ENCODE assay signal across 8 cellular contexts in the genomic region with DNA sequence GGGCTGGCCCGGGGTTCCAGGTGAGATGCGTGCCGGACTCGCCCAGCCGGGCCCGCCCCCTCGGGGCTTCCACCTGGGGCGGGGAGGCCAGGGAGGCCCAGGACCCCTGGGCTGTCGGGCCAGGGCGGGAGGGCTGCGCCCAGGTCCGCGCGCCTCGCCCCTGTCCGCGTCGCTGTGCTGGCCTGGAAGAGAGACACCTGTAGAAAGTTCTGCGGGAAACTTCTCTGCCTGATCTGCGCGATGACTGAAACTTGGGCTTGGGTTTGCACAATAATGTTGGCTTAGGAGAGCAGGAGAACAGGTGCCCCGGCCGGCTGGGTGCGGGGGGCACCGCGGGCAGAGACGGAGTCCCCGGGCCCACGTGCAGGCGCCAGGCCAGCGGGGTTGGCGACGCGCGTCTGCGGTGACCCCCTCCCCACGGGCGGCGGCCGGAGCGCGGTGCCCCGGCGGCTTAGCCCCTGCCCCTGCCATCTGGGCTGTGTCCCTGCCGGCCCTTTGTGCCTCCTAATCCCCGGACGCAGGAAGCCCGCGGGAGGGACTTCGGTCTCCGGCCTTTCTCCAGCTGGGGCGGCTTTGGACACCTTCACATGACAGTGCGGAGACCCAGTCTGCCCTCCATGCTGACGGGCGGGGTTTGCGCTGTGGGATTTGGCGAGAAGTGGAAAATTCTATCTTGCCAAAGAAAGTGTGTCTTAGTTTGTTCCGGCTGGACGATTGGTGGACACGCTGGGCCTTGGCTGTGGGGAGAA. TPM values are rescaled to one million over a fixed set of nuclear protein-coding genes. Genes with fewer than 3 reads are reported as not detected.
A peak's percentile ranks its signal among the peaks of the same experiment; 100 is the strongest.
DNase-seq lines count a peak whose midpoint lies in the region; ATAC-seq, FAIRE-seq and TF ChIP-seq lines count a peak whose summit lies in the region.

No MANE protein-coding gene starts in this region.

- peak overlapping the region; percentile 56; the same call in 1 of the 2 replicates for H3K9ac ChIP-seq in GM12878 (ENCODE audit: control insufficient read depth, insufficient read depth, low read length)

- H3K27ac ChIP-seq in GM12878 (ENCODE audit: control insufficient read depth, insufficient read depth) (no peak overlapping the region), lower lobe of right lung (peak overlapping the region; percentile 84), vagina (peak overlapping the region; percentile 51)

- H2AFZ ChIP-seq in GM12878 (ENCODE audit: control insufficient read depth, low read depth, low read length) = peak overlapping the region; percentile 22

- no peak for TF ChIP-seq EP300 in GM12878 (IDR thresholded peaks at IDR 0.05; ENCODE audit: borderline replicate concordance in 1 of 2, control insufficient read depth in 1 of 2, low read depth in 2 of 2, low read length in 2 of 2)

- 6% methylated on average over 59 of the region's 60 CpGs for WGBS in GM12878 (ENCODE audit: insufficient coverage, insufficient replicate concordance, low lambda C conversion rate, missing lambda C conversion rate)

- no peaks in the 10 kb centered on the region for H3K9me3 ChIP-seq in GM12878 (replicated peaks; ENCODE audit: control insufficient read depth, insufficient read depth, low read length)
- no peaks in the 10 kb centered on the region for H3K9me3 ChIP-seq in lower lobe of right lung
- no peaks in the 10 kb centered on the region for H3K9me3 ChIP-seq in vagina

- RAD21 ChIA-PET in GM12878 (lab: Charles Lee; ENCODE audit: unreplicated experiment) = interaction anchor here (0.8 to 1.2 kb wide), 5 partner anchors 9 to 237 kb away, joined by 3 to 14 read pairs (median 5); a partner anchor contains a TSS

- peak; percentile 30 for ATAC-seq in HG03378 (IDR thresholded peaks at IDR 0.05; ENCODE audit: unreplicated experiment)
- no peak for ATAC-seq in GM12878
- peak; percentile 46 to 51 for ATAC-seq in lower lobe of right lung
- no peak for ATAC-seq in activated CD4-positive, CD25-positive, alpha-beta regulatory T cell treated with anti-CD3 and anti-CD28 coated beads, Interleukin-2, amount 50 U/mL, for 24 hours
- no peak for ATAC-seq in GM18868 (IDR thresholded peaks at IDR 0.05; ENCODE audit: unreplicated experiment)

- POLR2A ChIA-PET in GM12878 (lab: Charles Lee) = interaction anchor here (0.7 to 1.1 kb wide), 4 partner anchors 9 to 162 kb away, joined by 3 to 5 read pairs (median 4); a partner anchor contains a TSS

- no peaks in the 10 kb centered on the region for H3K79me2 ChIP-seq in GM12878 (ENCODE audit: control insufficient read depth, insufficient read depth, low read length)

- in situ Hi-C loops in GM12878 (cut with MboI) = no loop called here

- H3K4me2 ChIP-seq in GM12878 (ENCODE audit: control insufficient read depth, insufficient read depth) = peak overlapping the region; percentile 91

- intact Hi-C loops in GM12878 (cut with micrococcal nuclease; ENCODE audit: unreplicated experiment) (no loop called here), lower lobe of right lung (cut with DNase I) (no loop called here), vagina (cut with DNase I) (no loop called here)

- FAIRE-seq in GM12878 (lab: Jason Lieb, UNC) = no peak

- H3K4me3 ChIP-seq in GM12875 (ENCODE audit: low read depth, low read length) (peak overlapping the region; percentile 1), GM12878 (peak overlapping the region; percentile 84), lower lobe of right lung (peak overlapping the region; percentile 76), vagina (peak overlapping the region; percentile 68 to 88)

- no TSS peak for BruUV-seq in GM12878 (replicated peaks; lab: Mats Ljungman, UMichigan)

- SMC1A ChIA-PET in GM12878 (lab: Charles Lee; ENCODE audit: uncharacterized antibody, unreplicated experiment) = interaction anchor here (0.7 to 1.4 kb wide), 2 partner anchors 9 to 10 kb away, joined by 3 to 8 read pairs; a partner anchor contains a TSS

- TF ChIP-seq POLR2A in GM12878 (IDR thresholded peaks at IDR 0.05; ENCODE audit: low read depth, low read length) (no peak), vagina (IDR thresholded peaks at IDR 0.05) (no peak)

- no peak for TF ChIP-seq RAD21 in GM12878 (IDR thresholded peaks at IDR 0.05; ENCODE audit: insufficient read depth, low read depth, low read length)

- no peaks in the 10 kb centered on the region for H4K20me1 ChIP-seq in GM12878 (ENCODE audit: control insufficient read depth, insufficient read depth)

- H3K4me1 ChIP-seq in GM12878 (ENCODE audit: control insufficient read depth, insufficient read depth, low read length) (0 out of 2 replicates have a peak, but pooled peaks cover 7% of the 10 kb centered on the region), lower lobe of right lung (peaks cover 25% of the 10 kb centered on the region), vagina (peaks cover 28% of the 10 kb centered on the region)

- CTCF ChIA-PET in GM12878 (lab: Yijun Ruan, JAX) = interaction anchor here (0.8 to 1.4 kb wide), 7 partner anchors 10 to 264 kb away, joined by 3 to 11 read pairs (median 4); a partner anchor contains a TSS

- H3K27me3 ChIP-seq in GM12878 (replicated peaks in 1 of 2; ENCODE audit: control insufficient read depth in 2 of 2, insufficient read depth in 2 of 2, low read length in 1 of 2) = peaks cover 0 to 6% of the 10 kb centered on the region in 2 experiments; a peak in 2 of 4 replicates
- H3K27me3 ChIP-seq in lower lobe of right lung (ENCODE audit: low read depth) = no peaks in the 10 kb centered on the region
- H3K27me3 ChIP-seq in vagina = no peaks in the 10 kb centered on the region

- TF ChIP-seq CTCF in GM12875 (IDR thresholded peaks at IDR 0.05; ENCODE audit: borderline replicate concordance, insufficient read depth, low read depth, low read length) (no peak), GM12878 (IDR thresholded peaks at IDR 0.05 in 2 of 3, conservative IDR thresholded peaks at IDR 0.05 in 1 of 3; ENCODE audit: control insufficient read depth in 2 of 3, extremely low read depth in 1 of 3, insufficient read depth in 1 of 3, low read depth in 3 of 3, low read length in 3 of 3) (no peak), lower lobe of right lung (IDR thresholded peaks at IDR 0.05) (no peak), vagina (IDR thresholded peaks at IDR 0.05) (no peak)

- H3K36me3 ChIP-seq in GM12878 (ENCODE audit: control insufficient read depth in 2 of 2, insufficient read depth in 2 of 2, low read length in 1 of 2) (peaks cover 0 to 2% of the 10 kb centered on the region in 2 experiments; a peak in 3 of 4 replicates), lower lobe of right lung (peaks cover 17% of the 10 kb centered on the region), vagina (no peaks in the 10 kb centered on the region)

- DNase-seq in GM12878 (ENCODE audit: low read depth, low spot score) = no peak
- DNase-seq in lower lobe of right lung = no peak
- DNase-seq in vagina (ENCODE audit: extremely low spot score in 2 of 2) = no peak
- no peak for DNase-seq in superior temporal gyrus (ENCODE audit: extremely low spot score)

RNA-seq across cellular contexts. Expression of a gene that starts 0.5 kb away (rescaled TPM):
- 13.4 and 45.4 TPM in 2 replicates for total RNA-seq in GM12878 (2013; cell fraction: nucleolus; rRNA removed)
- total RNA-seq in GM12878 (2014; rRNA removed) (5.0 and 6.5 TPM in 2 replicates), GM12878 (2014; rRNA removed; fragmentation: Illumina TruSeq; extraction: Trizol) (1.8 and 2.0 TPM in 2 replicates), GM12878 (2021) (6.3 and 7.6 TPM in 2 replicates), lower lobe of right lung (111 TPM), vagina (44.9 TPM)
- 1.7 TPM for polyA plus RNA-seq in GM12878 (2011; ENCODE audit: low read depth)
- polyA plus RNA-seq in GM12878 (2011; rRNA removed) (1.7 and 3.3 TPM in 2 replicates), GM12878 (2014; fragmentation: Illumina TruSeq; extraction: Trizol) (9.9 TPM in 1 of 2 replicates, not detected in the other), GM12878 (2014; fragmentation: Nextera tagmentation; extraction: Ambion mirVana) (under 1 TPM; 0.21 to 0.75 TPM), GM12878 (2014; rRNA removed) (5.8 and 7.4 TPM in 2 replicates), GM12878 (2016; fragmentation: Nextera tagmentation; extraction: Ambion mirVana) (1 to 10 TPM; 4.1 to 5.0 TPM)
- polyA plus RNA-seq in GM12878 (2011; cell fraction: cytosol; rRNA removed) = 4.1 and 6.8 TPM in 2 replicates
- polyA plus RNA-seq in GM12878 (2011; cell fraction: nucleus; rRNA removed) = 18.8 and 24.8 TPM in 2 replicates
- 4.9 and 7.6 TPM in 2 replicates for polyA plus RNA-seq in GM12878 (2012)
- 2.0 and 7.0 TPM in 2 replicates for polyA minus RNA-seq in GM12878 (2011; rRNA and poly(A)+ RNA removed)
- polyA minus RNA-seq in GM12878 (2011; cell fraction: cytosol; rRNA and poly(A)+ RNA removed) = 7.4 and 7.5 TPM in 2 replicates
- polyA minus RNA-seq in GM12878 (2011; cell fraction: nucleus; rRNA and poly(A)+ RNA removed) = 4.4 and 5.7 TPM in 2 replicates

RNA-seq across cellular contexts. Expression of a gene that starts 9.7 kb away (rescaled TPM):
- total RNA-seq in GM12878 (2013; cell fraction: nucleolus; rRNA removed) = 16.4 and 19.8 TPM in 2 replicates
- total RNA-seq in GM12878 (2014; rRNA removed) = 42.1 and 43.2 TPM in 2 replicates
- total RNA-seq in GM12878 (2014; rRNA removed; fragmentation: Illumina TruSeq; extraction: Trizol) = 21.4 and 26.1 TPM in 2 replicates
- total RNA-seq in GM12878 (2021) = 37.3 and 41.2 TPM in 2 replicates
- 12.7 TPM for polyA plus RNA-seq in GM12878 (2011; ENCODE audit: low read depth)
- polyA plus RNA-seq in GM12878 (2011; rRNA removed) = 25.4 and 45.7 TPM in 2 replicates
- 41.7 and 53.0 TPM in 2 replicates for polyA plus RNA-seq in GM12878 (2011; cell fraction: cytosol; rRNA removed)
- polyA plus RNA-seq in GM12878 (2011; cell fraction: nucleus; rRNA removed) = 54.8 and 62.1 TPM in 2 replicates
- 20.1 and 23.9 TPM in 2 replicates for polyA plus RNA-seq in GM12878 (2012)
- 22.9 and 29.5 TPM in 2 replicates for polyA plus RNA-seq in GM12878 (2014; fragmentation: Illumina TruSeq; extraction: Trizol)
- 10 to 100 TPM in 1 of 2 experiments, 1 to 10 TPM in 1; 7.1 to 23.1 TPM for polyA plus RNA-seq in GM12878 (2014; fragmentation: Nextera tagmentation; extraction: Ambion mirVana)
- polyA plus RNA-seq in GM12878 (2014; rRNA removed) = 42.4 and 52.2 TPM in 2 replicates
- 10 to 100 TPM; 41.1 to 48.0 TPM for polyA plus RNA-seq in GM12878 (2016; fragmentation: Nextera tagmentation; extraction: Ambion mirVana)
- 25.9 and 32.6 TPM in 2 replicates for polyA minus RNA-seq in GM12878 (2011; rRNA and poly(A)+ RNA removed)
- 6.8 and 18.3 TPM in 2 replicates for polyA minus RNA-seq in GM12878 (2011; cell fraction: cytosol; rRNA and poly(A)+ RNA removed)
- polyA minus RNA-seq in GM12878 (2011; cell fraction: nucleus; rRNA and poly(A)+ RNA removed) = 7.5 and 13.1 TPM in 2 replicates
- total RNA-seq in lower lobe of right lung = 20.4 TPM
- total RNA-seq in vagina = 30.9 TPM

RNA-seq across cellular contexts. Expression of a gene that starts 10.6 kb away (rescaled TPM):
- total RNA-seq in GM12878 (2013; cell fraction: nucleolus; rRNA removed) = 0.65 and 2.0 TPM in 2 replicates
- total RNA-seq in GM12878 (2014; rRNA removed) (0.44 and 1.4 TPM in 2 replicates), GM12878 (2014; rRNA removed; fragmentation: Illumina TruSeq; extraction: Trizol) (0.18 and 0.23 TPM in 2 replicates), GM12878 (2021) (0.80 and 1.8 TPM in 2 replicates), lower lobe of right lung (68.8 TPM), vagina (19.9 TPM)
- 0.39 TPM for polyA plus RNA-seq in GM12878 (2011; ENCODE audit: low read depth)
- polyA plus RNA-seq in GM12878 (2011; rRNA removed) (0.10 TPM in 1 of 2 replicates, not detected in the other), GM12878 (2014; fragmentation: Illumina TruSeq; extraction: Trizol) (0.14 and 0.16 TPM in 2 replicates), GM12878 (2014; fragmentation: Nextera tagmentation; extraction: Ambion mirVana) (under 1 TPM in 1 of 2 experiments, not detected in 1; 0.02 TPM), GM12878 (2014; rRNA removed) (0.93 and 2.7 TPM in 2 replicates), GM12878 (2016; fragmentation: Nextera tagmentation; extraction: Ambion mirVana) (under 1 TPM; 0.44 to 0.56 TPM)
- 0.03 and 0.12 TPM in 2 replicates for polyA plus RNA-seq in GM12878 (2011; cell fraction: cytosol; rRNA removed)
- polyA plus RNA-seq in GM12878 (2011; cell fraction: nucleus; rRNA removed) = 0.59 and 0.84 TPM in 2 replicates
- polyA plus RNA-seq in GM12878 (2012) = 0.31 and 0.46 TPM in 2 replicates
- polyA minus RNA-seq in GM12878 (2011; rRNA and poly(A)+ RNA removed) = not detected in 2 replicates
- polyA minus RNA-seq in GM12878 (2011; cell fraction: cytosol; rRNA and poly(A)+ RNA removed) = not detected in 2 replicates
- polyA minus RNA-seq in GM12878 (2011; cell fraction: nucleus; rRNA and poly(A)+ RNA removed) = 0.12 and 0.57 TPM in 2 replicates

Comparison
In these comparisons a context has a peak if more than half of its experiments do, and no peak if none do; other contexts are left out.
1. H3K4me3 ChIP-seq: peak in every context shown above with its lines; median percentile 84 in GM12878; 78 in vagina; 76 in lower lobe of right lung; 1 in GM12875.
2. ATAC-seq: peak in HG03378 (single experiment) and lower lobe of right lung (2 of 2); none in GM12878 (single experiment), activated CD4-positive, CD25-positive, alpha-beta regulatory T cell treated with anti-CD3 and anti-CD28 coated beads, Interleukin-2, amount 50 U/mL, for 24 hours (0 of 2) and GM18868 (single experiment).